Comparison of ENCODE assay signal across 28 cellular contexts in genomic region chr3:94433811-94434210, GRCh38.
"Had no signal": no experiment of that assay in that cellular context is flagged by ENCODE, and none has a peak within 500 bp of the region (broad histone marks: within the 10 kb centered on the region; RNA-seq: fewer than 3 reads in every experiment).

No MANE protein-coding gene starts in this region.

- H3K36me3 ChIP-seq: brain microvascular endothelial cell, colonic mucosa, esophagus squamous epithelium, left ventricle myocardium inferior, neural progenitor cell, sigmoid colon, vagina had no signal

- H2AFZ ChIP-seq: hepatocyte, neural progenitor cell had no signal

- H3K27ac ChIP-seq: brain microvascular endothelial cell, colonic mucosa, esophagus squamous epithelium, hepatocyte, left ventricle myocardium inferior, neural progenitor cell, sigmoid colon, testis, vagina had no signal

- ATAC-seq: activated naive CD8-positive, alpha-beta T cell treated with anti-CD3 and anti-CD28 coated beads, Interleukin-2, amount 50 U/mL, for 24 hours; naive thymus-derived CD8-positive, alpha-beta T cell; stimulated activated naive B cell treated with anti-CD40 and anti-IgM and Interleukin-4, amounts not matched to agents 10 μg/mL and 1 μg/mL and 100 μg/mL, for 72 hours; T-helper 17 cell had no signal

- H3K4me2 ChIP-seq: hepatocyte, neural progenitor cell, smooth muscle cell had no signal

- H3K36me3 Mint-ChIP-seq: immature natural killer cell; naive thymus-derived CD8-positive, alpha-beta T cell; neural progenitor cell; stimulated activated naive B cell treated with anti-CD40 and anti-IgM and Interleukin-4, amounts not matched to agents 10 μg/mL and 1 μg/mL and 100 μg/mL, for 72 hours; type B pancreatic cell had no signal

- H3K4me1 Mint-ChIP-seq: activated naive CD8-positive, alpha-beta T cell treated with anti-CD3 and anti-CD28 coated beads, Interleukin-2, amount 50 U/mL, for 24 hours; central memory CD8-positive, alpha-beta T cell; immature natural killer cell; naive thymus-derived CD8-positive, alpha-beta T cell; neural progenitor cell; stimulated activated naive B cell treated with anti-CD40 and anti-IgM and Interleukin-4, amounts not matched to agents 10 μg/mL and 1 μg/mL and 100 μg/mL, for 72 hours; T-helper 17 cell had no signal

- H3K27me3 Mint-ChIP-seq: activated naive CD8-positive, alpha-beta T cell treated with anti-CD3 and anti-CD28 coated beads, Interleukin-2, amount 50 U/mL, for 24 hours; central memory CD8-positive, alpha-beta T cell; naive thymus-derived CD8-positive, alpha-beta T cell; stimulated activated naive B cell treated with anti-CD40 and anti-IgM and Interleukin-4, amounts not matched to agents 10 μg/mL and 1 μg/mL and 100 μg/mL, for 72 hours; T-helper 17 cell; type B pancreatic cell had no signal

- H3K4me1 ChIP-seq: colonic mucosa, esophagus squamous epithelium, left ventricle myocardium inferior, neural progenitor cell, testis, vagina had no signal

- DNase-seq: activated CD4-positive, alpha-beta T cell treated with anti-CD3 and anti-CD28 coated beads for 4 hours; activated CD4-positive, alpha-beta T cell treated with anti-CD3 and anti-CD28 coated beads, Interleukin-2, amount 50 U/mL, for 48 hours; activated CD4-positive, CD25-positive, alpha-beta regulatory T cell; activated gamma-delta T cell; activated naive CD4-positive, alpha-beta T cell treated with anti-CD3 and anti-CD28 coated beads, Interleukin-2, amount 50 U/mL, for 16 hours; activated naive CD8-positive, alpha-beta T cell treated with anti-CD3 and anti-CD28 coated beads, Interleukin-2, amount 50 U/mL, for 24 hours; brain microvascular endothelial cell; colonic mucosa; esophagus squamous epithelium; foreskin fibroblast; immature natural killer cell; kidney glomerular epithelial cell; left ventricle myocardium inferior; naive thymus-derived CD8-positive, alpha-beta T cell; posterior cingulate gyrus; retina; sigmoid colon; stimulated activated CD4-positive, alpha-beta T cell treated with anti-CD3 and anti-CD28 coated beads, Interleukin-15, amount 100 ng/mL, for 24 hours; stimulated activated naive B cell treated with anti-CD40 and anti-IgM and Interleukin-4, amounts not matched to agents 10 μg/mL and 1 μg/mL and 100 μg/mL, for 72 hours; T-helper 17 cell; testis had no signal

- H3K27ac Mint-ChIP-seq: activated naive CD8-positive, alpha-beta T cell treated with anti-CD3 and anti-CD28 coated beads, Interleukin-2, amount 50 U/mL, for 24 hours; immature natural killer cell; mesothelial cell of epicardium; naive thymus-derived CD8-positive, alpha-beta T cell; neural progenitor cell; stimulated activated naive B cell treated with anti-CD40 and anti-IgM and Interleukin-4, amounts not matched to agents 10 μg/mL and 1 μg/mL and 100 μg/mL, for 72 hours; T-helper 17 cell; type B pancreatic cell had no signal

- H3K4me3 Mint-ChIP-seq: activated naive CD8-positive, alpha-beta T cell treated with anti-CD3 and anti-CD28 coated beads, Interleukin-2, amount 50 U/mL, for 24 hours; central memory CD8-positive, alpha-beta T cell; immature natural killer cell; mesothelial cell of epicardium; naive thymus-derived CD8-positive, alpha-beta T cell; neural progenitor cell; stimulated activated naive B cell treated with anti-CD40 and anti-IgM and Interleukin-4, amounts not matched to agents 10 μg/mL and 1 μg/mL and 100 μg/mL, for 72 hours; T-helper 17 cell; type B pancreatic cell had no signal

- H3K4me3 ChIP-seq: colonic mucosa, esophagus squamous epithelium, hepatocyte, left ventricle myocardium inferior, neural progenitor cell, sigmoid colon, smooth muscle cell, testis, vagina had no signal

- H3K9me3 ChIP-seq: colonic mucosa, esophagus squamous epithelium, sigmoid colon, testis, vagina had no signal

- H3K79me2 ChIP-seq: hepatocyte had no signal

- H3K9me3 Mint-ChIP-seq: neural progenitor cell had no signal

- H3K27me3 ChIP-seq: brain microvascular endothelial cell, colonic mucosa, esophagus squamous epithelium, hepatocyte, neural progenitor cell, sigmoid colon, testis, vagina had no signal
